In genomic region chr1:57492846-57493245, GRCh38 we compare ENCODE assay signal across 16 cellular contexts.
A peak's percentile ranks its signal among the peaks of the same experiment; 100 is the strongest.
DNase-seq lines count a peak whose midpoint lies in the region; ATAC-seq, FAIRE-seq and TF ChIP-seq lines count a peak whose summit lies in the region.
"Had no signal": no experiment of that assay in that cellular context is flagged by ENCODE, and none has a peak within 500 bp of the region (broad histone marks: within the 10 kb centered on the region; RNA-seq: fewer than 3 reads in every experiment).

No MANE protein-coding gene starts in this region.

- BruUV-seq in HepG2 (replicated peaks; lab: Mats Ljungman, UMichigan), result no TSS peak

- no peak for TF ChIP-seq EP300 in HepG2 (IDR thresholded peaks at IDR 0.05; ENCODE audit: low read depth in 2 of 2, low read length in 2 of 2)
- no peak for TF ChIP-seq EP300 in HepG2 (CRISPR knock-in tag; IDR thresholded peaks at IDR 0.05; ENCODE audit: borderline replicate concordance)

- peaks cover 4% of the 10 kb centered on the region for H3K9me3 Mint-ChIP-seq in glutamatergic neuron (ENCODE audit: unreplicated experiment)
- H3K9me3 Mint-ChIP-seq in stimulated activated effector memory CD8-positive, alpha-beta T cell treated with anti-CD3 and anti-CD28 coated beads, Interleukin-12 subunit alpha, Interleukin-12 subunit beta, amount 100 ng/mL, for 72 hours, result peaks cover 7% of the 10 kb centered on the region
- peaks cover 0 to 7% (median under 1%) of the 10 kb centered on the region in 11 donors for H3K9me3 Mint-ChIP-seq in naive thymus-derived CD4-positive, alpha-beta T cell
- H3K9me3 Mint-ChIP-seq: CD8-positive, alpha-beta memory T cell; H9 had no signal

- in situ Hi-C loops in HepG2 (cut with HindIII; ENCODE audit: extremely low pct_ligation_motif_present, low pct_unique_long_range_greater_than_20kb), result no loop called here

- no peaks in the 10 kb centered on the region for H3K36me3 Mint-ChIP-seq in glutamatergic neuron (ENCODE audit: unreplicated experiment)
- no peaks in the 10 kb centered on the region for H3K36me3 Mint-ChIP-seq in stimulated activated effector memory CD8-positive, alpha-beta T cell treated with anti-CD3 and anti-CD28 coated beads, Interleukin-12 subunit alpha, Interleukin-12 subunit beta, amount 100 ng/mL, for 72 hours
- no peaks in the 10 kb centered on the region for H3K36me3 Mint-ChIP-seq in naive thymus-derived CD4-positive, alpha-beta T cell

- TF ChIP-seq POLR2A in HepG2 (IDR thresholded peaks at IDR 0.05; ENCODE audit: insufficient read depth in 1 of 2, low read depth in 2 of 2, low read length in 2 of 2), result no peak
- TF ChIP-seq POLR2A in right lobe of liver (IDR thresholded peaks at IDR 0.05), result no peak

- no peaks in the 10 kb centered on the region for H3K79me2 ChIP-seq in HepG2 (ENCODE audit: insufficient read depth, low read length)

- no peak for TF ChIP-seq RAD21 in HepG2 (CRISPR knock-in tag; IDR thresholded peaks at IDR 0.05)

- POLR2A ChIA-PET in HepG2 (lab: Yijun Ruan, JAX) (no interaction called here), HEK293T (lab: Yijun Ruan, JAX) (no interaction called here)
- POLR2A ChIA-PET in naive thymus-derived CD4-positive, alpha-beta T cell (lab: Charles Lee), result no interaction called here

- H3K4me3 ChIP-seq in HepG2 (replicated peaks in 1 of 3; ENCODE audit: insufficient read depth in 1 of 3, low read depth in 2 of 3, low read length in 3 of 3), result no peak overlapping the region
- no peak overlapping the region for H3K4me3 ChIP-seq in right lobe of liver
- H3K4me3 ChIP-seq in naive thymus-derived CD4-positive, alpha-beta T cell (ENCODE audit: low read length), result no peak overlapping the region
- H3K4me3 ChIP-seq: K562 had no signal

- peaks cover 5% of the 10 kb centered on the region for H3K27me3 Mint-ChIP-seq in glutamatergic neuron (ENCODE audit: unreplicated experiment)
- peaks cover 0 to 7% (median 0%) of the 10 kb centered on the region in 5 donors for H3K27me3 Mint-ChIP-seq in naive thymus-derived CD4-positive, alpha-beta T cell
- H3K27me3 Mint-ChIP-seq: CD8-positive, alpha-beta memory T cell had no signal

- intact Hi-C loops in HepG2 (cut with micrococcal nuclease; ENCODE audit: unreplicated experiment) (loop anchor here (10.0 kb wide), 1 partner anchor 68 kb away; the partner anchor contains the start of gene DAB1), right lobe of liver (cut with DNase I) (no loop called here)
- intact Hi-C loops in naive thymus-derived CD4-positive, alpha-beta T cell (cut with micrococcal nuclease), result no loop called here

- TF ChIP-seq CTCF in HepG2 (CRISPR knock-in tag; IDR thresholded peaks at IDR 0.05) (no peak), right lobe of liver (IDR thresholded peaks at IDR 0.05) (no peak), glutamatergic neuron (IDR thresholded peaks at IDR 0.05; ENCODE audit: partially characterized antibody, unreplicated experiment) (no peak)

- 0% methylated on average over 2 of the region's 2 CpGs for WGBS in HepG2 (ENCODE audit: low lambda C conversion rate)
- WGBS in right lobe of liver (ENCODE audit: insufficient coverage, low coverage, low lambda C conversion rate, missing lambda C conversion rate), result 54% methylated on average over 2 of the region's 2 CpGs

- FAIRE-seq in HepG2 (lab: Jason Lieb, UNC), result no peak
- FAIRE-seq: GM18507, HTR-8/SVneo, K562 had no signal

- H4K20me1 ChIP-seq in HepG2 (ENCODE audit: insufficient read depth, low read length), result no peaks in the 10 kb centered on the region

- H3K27me3 ChIP-seq in HepG2 (ENCODE audit: control insufficient read depth in 1 of 2, insufficient read depth in 2 of 2, low read length in 2 of 2), result peaks cover 3 to 6% of the 10 kb centered on the region in 2 experiments; a peak in 3 of 5 replicates
- H3K27me3 ChIP-seq in right lobe of liver, result no peaks in the 10 kb centered on the region
- no peaks in the 10 kb centered on the region for H3K27me3 ChIP-seq in naive thymus-derived CD4-positive, alpha-beta T cell (ENCODE audit: control insufficient read depth in 2 of 2, insufficient read depth in 2 of 2, low read length in 2 of 2)

- H3K4me1 ChIP-seq in HepG2 (ENCODE audit: insufficient read depth, low read length) (no peaks in the 10 kb centered on the region), right lobe of liver (no peaks in the 10 kb centered on the region)
- no peaks in the 10 kb centered on the region for H3K4me1 ChIP-seq in naive thymus-derived CD4-positive, alpha-beta T cell (ENCODE audit: control insufficient read depth in 2 of 2, insufficient read depth in 2 of 2, low read length in 2 of 2)
- H3K4me1 ChIP-seq: Caco-2 had no signal

- H3K27ac ChIP-seq in HepG2 (ENCODE audit: extremely low read length, insufficient read depth, low read length) (no peak overlapping the region), right lobe of liver (no peak overlapping the region)
- no peak overlapping the region for H3K27ac ChIP-seq in naive thymus-derived CD4-positive, alpha-beta T cell (ENCODE audit: low read depth, low read length)
- H3K27ac ChIP-seq: 22Rv1 had no signal

- H2AFZ ChIP-seq in HepG2 (ENCODE audit: low read length), result no peak overlapping the region

- DNase-seq in HepG2 (ENCODE audit: low spot score) (no peak), right lobe of liver (no peak), NCI-H524 (lab: John Stamatoyannopoulos, UW) (peak; percentile 86), glutamatergic neuron (no peak), HEK293T (ENCODE audit: extremely low spot score) (no peak)
- no peak for DNase-seq in stimulated activated effector memory CD8-positive, alpha-beta T cell treated with anti-CD3 and anti-CD28 coated beads, Interleukin-12 subunit alpha, Interleukin-12 subunit beta, amount 100 ng/mL, for 72 hours (ENCODE audit: low spot score in 2 of 2)
- DNase-seq in activated naive CD4-positive, alpha-beta T cell (lab: John Stamatoyannopoulos, UW), result no peak
- no peak for DNase-seq in naive thymus-derived CD4-positive, alpha-beta T cell
- DNase-seq: Caco-2; CD8-positive, alpha-beta memory T cell; GOT3; H9 had no signal

- H3K4me3 Mint-ChIP-seq in glutamatergic neuron (ENCODE audit: unreplicated experiment), result peak overlapping the region; percentile 59
- no peak overlapping the region for H3K4me3 Mint-ChIP-seq in stimulated activated effector memory CD8-positive, alpha-beta T cell treated with anti-CD3 and anti-CD28 coated beads, Interleukin-12 subunit alpha, Interleukin-12 subunit beta, amount 100 ng/mL, for 72 hours
- H3K4me3 Mint-ChIP-seq in naive thymus-derived CD4-positive, alpha-beta T cell, result no peak overlapping the region
- H3K4me3 Mint-ChIP-seq: CD8-positive, alpha-beta memory T cell; H9 had no signal

- H3K9me3 ChIP-seq in HepG2 (ENCODE audit: low read length), result no peaks in the 10 kb centered on the region
- H3K9me3 ChIP-seq in right lobe of liver, result no peaks in the 10 kb centered on the region
- no peaks in the 10 kb centered on the region for H3K9me3 ChIP-seq in naive thymus-derived CD4-positive, alpha-beta T cell (ENCODE audit: control insufficient read depth in 2 of 3, low read length in 3 of 3)
- H3K9me3 ChIP-seq: Caco-2 had no signal

- H3K9ac ChIP-seq in HepG2 (ENCODE audit: insufficient read depth, low read depth, low read length), result no peak overlapping the region

- H3K4me2 ChIP-seq in HepG2 (ENCODE audit: low read depth, low read length), result no peak overlapping the region

- H3K36me3 ChIP-seq in HepG2 (replicated peaks in 1 of 2; ENCODE audit: control insufficient read depth in 1 of 2, insufficient read depth in 2 of 2, low read length in 2 of 2) (no peaks in the 10 kb centered on the region), right lobe of liver (no peaks in the 10 kb centered on the region)
- H3K36me3 ChIP-seq in naive thymus-derived CD4-positive, alpha-beta T cell (ENCODE audit: control insufficient read depth in 2 of 3, insufficient read depth in 3 of 3, low read length in 3 of 3), result no peaks in the 10 kb centered on the region

- CTCF ChIA-PET in HepG2 (lab: Yijun Ruan, JAX; ENCODE audit: low intra/inter-chr PET ratio, low total read pairs), result no interaction called here
- CTCF ChIA-PET in HEK293T (lab: Yijun Ruan, JAX), result no interaction called here
- CTCF ChIA-PET in naive thymus-derived CD4-positive, alpha-beta T cell (lab: Charles Lee), result no interaction called here

- H3K4me1 Mint-ChIP-seq in glutamatergic neuron (ENCODE audit: low read depth, unreplicated experiment), result peaks cover 11% of the 10 kb centered on the region
- no peaks in the 10 kb centered on the region for H3K4me1 Mint-ChIP-seq in stimulated activated effector memory CD8-positive, alpha-beta T cell treated with anti-CD3 and anti-CD28 coated beads, Interleukin-12 subunit alpha, Interleukin-12 subunit beta, amount 100 ng/mL, for 72 hours
- H3K4me1 Mint-ChIP-seq in naive thymus-derived CD4-positive, alpha-beta T cell, result no peaks in the 10 kb centered on the region
- H3K4me1 Mint-ChIP-seq: CD8-positive, alpha-beta memory T cell had no signal

- H3K27ac Mint-ChIP-seq in glutamatergic neuron (ENCODE audit: unreplicated experiment), result peak overlapping the region; percentile 91
- no peak overlapping the region for H3K27ac Mint-ChIP-seq in stimulated activated effector memory CD8-positive, alpha-beta T cell treated with anti-CD3 and anti-CD28 coated beads, Interleukin-12 subunit alpha, Interleukin-12 subunit beta, amount 100 ng/mL, for 72 hours
- H3K27ac Mint-ChIP-seq in naive thymus-derived CD4-positive, alpha-beta T cell, result no peak overlapping the region
- H3K27ac Mint-ChIP-seq: CD8-positive, alpha-beta memory T cell had no signal

- ATAC-seq in HepG2, result no peak
- no peak for ATAC-seq in right lobe of liver
- no peak for ATAC-seq in stimulated activated effector memory CD8-positive, alpha-beta T cell treated with anti-CD3 and anti-CD28 coated beads, Interleukin-12 subunit alpha, Interleukin-12 subunit beta, amount 100 ng/mL, for 72 hours
- no peak for ATAC-seq in naive thymus-derived CD4-positive, alpha-beta T cell
- ATAC-seq: K562 had no signal

TF ChIP-seq in HepG2, 621 proteins besides CTCF, POLR2A, EP300 and RAD21 (continues in another document):
- TF ChIP-seq NR2F6 (IDR thresholded peaks at IDR 0.05) (no peak), NR2F6 (CRISPR knock-in tag; IDR thresholded peaks at IDR 0.05) (no peak)

TF ChIP-seq in HEK293T, 16 proteins besides CTCF, POLR2A, EP300 and RAD21:
- TF ChIP-seq L3MBTL2 (conservative IDR thresholded peaks at IDR 0.05), result no peak

Comparison
In these comparisons a context has a peak if more than half of its experiments do, and no peak if none do; other contexts are left out.
1. DNase-seq: peak in NCI-H524 (2 of 2); none in HepG2 (single experiment), right lobe of liver (0 of 3), glutamatergic neuron (single experiment), HEK293T (single experiment), stimulated activated effector memory CD8-positive, alpha-beta T cell treated with anti-CD3 and anti-CD28 coated beads, Interleukin-12 subunit alpha, Interleukin-12 subunit beta, amount 100 ng/mL, for 72 hours (0 of 2), activated naive CD4-positive, alpha-beta T cell (0 of 4) and naive thymus-derived CD4-positive, alpha-beta T cell (0 of 9).